ENCODE assay signal across 8 cellular contexts in genomic region chr7:157740251-157740650, GRCh38.
"Had no signal": no experiment of that assay in that cellular context is flagged by ENCODE, and none has a peak within 500 bp of the region (broad histone marks: within the 10 kb centered on the region; RNA-seq: fewer than 3 reads in every experiment).

No MANE protein-coding gene starts in this region.

- H3K27ac Mint-ChIP-seq: HFFc6 had no signal

- H3K36me3 ChIP-seq: HAP-1 had no signal

- H3K4me3 ChIP-seq: GM23248, HAP-1, K562 had no signal

- H3K4me3 Mint-ChIP-seq: HFFc6 had no signal

- H3K9ac ChIP-seq: GM23248 had no signal

- H3K9me3 ChIP-seq: HAP-1 had no signal

- H3K27ac ChIP-seq: GM23248 had no signal

- ATAC-seq: HCT116 had no signal

- H2AFZ ChIP-seq: GM23248 had no signal

- H3K4me1 ChIP-seq: HAP-1 had no signal

- DNase-seq: GM23248, GOT3, H7, HFFc6, IMR-90 had no signal
